ENCODE assay signal across 1 cellular context in genomic region chr16:20409398-20410152, GRCh38.
TF ChIP-seq lines count a peak whose summit lies in the region.

TSS of gene ACSM5 (plus strand) at chr16:20409534. CDS start at chr16:20411485, 1,951 bp downstream.

TF ChIP-seq in GM23338, 12 proteins besides CTCF, POLR2A, EP300 and RAD21 (continued from another document):
- TF ChIP-seq ZNF462 (CRISPR knock-in tag; IDR thresholded peaks at IDR 0.05) (no peak), POLR2AphosphoS5 (IDR thresholded peaks at IDR 0.05; ENCODE audit: low read depth) (no peak), NANOG (IDR thresholded peaks at IDR 0.05; ENCODE audit: borderline replicate concordance) (no peak), ETS1 (IDR thresholded peaks at IDR 0.05) (no peak)
TF ChIP-seq in GM23338: peak in this region for 0.
